Comparison of ENCODE assay signal across 10 cellular contexts in genomic region chr7:74023037-74023436, GRCh38. TPM values are rescaled to one million over a fixed set of nuclear protein-coding genes. Genes with fewer than 3 reads are reported as not detected.
A peak's percentile ranks its signal among the peaks of the same experiment; 100 is the strongest.
DNase-seq lines count a peak whose midpoint lies in the region; ATAC-seq and TF ChIP-seq lines count a peak whose summit lies in the region.
"Had no signal": no experiment of that assay in that cellular context is flagged by ENCODE, and none has a peak within 500 bp of the region (broad histone marks: within the 10 kb centered on the region; RNA-seq: fewer than 3 reads in every experiment).

No MANE protein-coding gene starts in this region.

- H3K4me1 Mint-ChIP-seq in WTC11: peaks cover 16% of the 10 kb centered on the region

- POLR2A ChIA-PET in HEK293T (lab: Yijun Ruan, JAX): no interaction called here
- POLR2A ChIA-PET in WTC11 (lab: Charles Lee): no interaction called here

- no peaks in the 10 kb centered on the region for H3K36me3 ChIP-seq in right atrium auricular region
- no peaks in the 10 kb centered on the region for H3K36me3 ChIP-seq in suprapubic skin
- H3K36me3 ChIP-seq: cardiac muscle cell, neutrophil had no signal

- no peaks in the 10 kb centered on the region for H3K36me3 Mint-ChIP-seq in WTC11

- no peaks in the 10 kb centered on the region for H3K27me3 ChIP-seq in right atrium auricular region
- H3K27me3 ChIP-seq in suprapubic skin: peaks cover 20% of the 10 kb centered on the region
- H3K27me3 ChIP-seq: cardiac muscle cell had no signal

- H3K27ac ChIP-seq in right atrium auricular region: peak overlapping the region in 1 of 2 donors; percentile 15
- H3K27ac ChIP-seq in suprapubic skin: peak overlapping the region; percentile 42
- H3K27ac ChIP-seq: cardiac muscle cell, neutrophil had no signal

- TF ChIP-seq POLR2A in suprapubic skin (IDR thresholded peaks at IDR 0.05): no peak

- H3K4me3 Mint-ChIP-seq in WTC11: no peak overlapping the region

- H3K9me3 ChIP-seq in right atrium auricular region (no peaks in the 10 kb centered on the region), suprapubic skin (no peaks in the 10 kb centered on the region)
- H3K9me3 ChIP-seq: neutrophil had no signal

- ATAC-seq in WTC11 (peak; percentile 27), HG03139 (IDR thresholded peaks at IDR 0.05; ENCODE audit: unreplicated experiment) (no peak), GM19035 (IDR thresholded peaks at IDR 0.05; ENCODE audit: unreplicated experiment) (no peak)

- CTCF ChIA-PET in HEK293T (lab: Yijun Ruan, JAX): no interaction called here
- CTCF ChIA-PET in WTC11 (lab: Charles Lee): no interaction called here

- 0 out of 2 replicates have a peak, but pooled peaks cover 5% of the 10 kb centered on the region for H3K27me3 Mint-ChIP-seq in WTC11 (ENCODE audit: low read depth)

- no peak for TF ChIP-seq EP300 in suprapubic skin (IDR thresholded peaks at IDR 0.05)

- no peaks in the 10 kb centered on the region for H3K9me3 Mint-ChIP-seq in WTC11

- peak; percentile 39 for DNase-seq in HEK293T (ENCODE audit: extremely low spot score)
- DNase-seq in WTC11 (ENCODE audit: low spot score): no peak
- DNase-seq in right atrium auricular region (ENCODE audit: low spot score): peak; percentile 93
- peak; percentile 85 to 88 for DNase-seq in suprapubic skin (ENCODE audit: low spot score in 2 of 2)
- DNase-seq in NCI-H1105 treated with DMSO at 0.1 percent for 48 hours (lab: John Stamatoyannopoulos, UW): no peak

- WGBS in suprapubic skin: 6% methylated on average over 7 of the region's 13 CpGs

- no peak overlapping the region for H3K27ac Mint-ChIP-seq in WTC11

- H3K4me1 ChIP-seq in right atrium auricular region: peaks cover 0 to 50% of the 10 kb centered on the region in 2 donors
- peaks cover 64% of the 10 kb centered on the region for H3K4me1 ChIP-seq in suprapubic skin

- H3K4me3 ChIP-seq in right atrium auricular region: no peak overlapping the region
- no peak overlapping the region for H3K4me3 ChIP-seq in suprapubic skin
- H3K4me3 ChIP-seq: cardiac muscle cell had no signal

- TF ChIP-seq CTCF in WTC11 (IDR thresholded peaks at IDR 0.05) (no peak), right atrium auricular region (IDR thresholded peaks at IDR 0.05) (no peak), suprapubic skin (IDR thresholded peaks at IDR 0.05) (peak in 1 of 2 donors; percentile 16)

TF ChIP-seq in HEK293T, 16 proteins besides CTCF, POLR2A, EP300 and RAD21:
- TF ChIP-seq ELF4 (IDR thresholded peaks at IDR 0.05) (no peak), L3MBTL2 (conservative IDR thresholded peaks at IDR 0.05) (no peak), PKNOX1 (IDR thresholded peaks at IDR 0.05) (no peak), FOXK2 (IDR thresholded peaks at IDR 0.05) (no peak), NFRKB (IDR thresholded peaks at IDR 0.05) (no peak), LEF1 (IDR thresholded peaks at IDR 0.05; ENCODE audit: borderline replicate concordance) (no peak), ARNT (IDR thresholded peaks at IDR 0.05) (no peak), SP1 (IDR thresholded peaks at IDR 0.05) (no peak), TARDBP (IDR thresholded peaks at IDR 0.05) (no peak)

TF ChIP-seq in WTC11, 78 proteins besides CTCF, POLR2A, EP300 and RAD21:
- peak; percentile 60; the same call in 1 of the 2 replicates for TF ChIP-seq ZNF121 (CRISPR knock-in tag; IDR thresholded peaks at IDR 0.05)
- TF ChIP-seq ZNF416 (CRISPR knock-in tag; IDR thresholded peaks at IDR 0.05): no peak

RNA-seq across cellular contexts. Expression of gene ELN, which starts 4.9 kb away (rescaled TPM):
- total RNA-seq in WTC11 (2021) (3.3 to 5.4 TPM (median 3.9 TPM) in 3 replicates), right atrium auricular region (100 to 1,000 TPM; 138 to 149 TPM), suprapubic skin (10 to 100 TPM in 3 of 4 donors, 1 to 10 TPM in 1; 7.7 to 30.7 (median 25.1) TPM)
- total RNA-seq: T-helper 2 cell treated with Interferon-gamma antibody and Interleukin-4, amounts not matched to agents 100 ng/mL and 5 ng/mL, for 36 hours had no signal

Comparison
In these comparisons a context has a peak if more than half of its experiments do, and no peak if none do; other contexts are left out.
1. DNase-seq: peak in HEK293T (single experiment), right atrium auricular region (single experiment) and suprapubic skin (2 of 2); none in WTC11 (single experiment) and NCI-H1105 treated with DMSO at 0.1 percent for 48 hours (single experiment).
2. RNA of gene ELN, which starts 4.9 kb away (total RNA-seq): 138 to 149 TPM in right atrium auricular region; 7.7 to 30.7 TPM in suprapubic skin and 3.3 to 5.4 TPM in WTC11; every median in the first group is over 4 times any median in the second.